13 cellular contexts compared by ENCODE assay signal in genomic region chr3:173913397-173913796, GRCh38.
DNase-seq lines count a peak whose midpoint lies in the region; ATAC-seq, FAIRE-seq and TF ChIP-seq lines count a peak whose summit lies in the region.
"Had no signal": no experiment of that assay in that cellular context is flagged by ENCODE, and none has a peak within 500 bp of the region (broad histone marks: within the 10 kb centered on the region; RNA-seq: fewer than 3 reads in every experiment).

No MANE protein-coding gene starts in this region.

- H3K27me3 ChIP-seq in SJCRH30 = no peaks in the 10 kb centered on the region
- no peaks in the 10 kb centered on the region for H3K27me3 ChIP-seq in endothelial cell of umbilical vein (ENCODE audit: control insufficient read depth in 2 of 2, insufficient read depth in 2 of 2, low read length in 2 of 2)

- H3K4me1 ChIP-seq in SJCRH30 = no peaks in the 10 kb centered on the region
- no peaks in the 10 kb centered on the region for H3K4me1 ChIP-seq in endothelial cell of umbilical vein (ENCODE audit: control insufficient read depth, extremely low read depth, insufficient read depth, low read length)

- no peaks in the 10 kb centered on the region for H3K9me1 ChIP-seq in endothelial cell of umbilical vein (replicated peaks; ENCODE audit: control insufficient read depth, extremely low read depth, insufficient read depth, low read length)

- dilution Hi-C loops in endothelial cell of umbilical vein (cut with MboI; ENCODE audit: extremely low pct_ligation_motif_present, low sequenced_read_pairs) = no loop called here

- H3K4me2 ChIP-seq in endothelial cell of umbilical vein (ENCODE audit: insufficient read depth, low read length) = no peak overlapping the region

- peak; percentile 71 for FAIRE-seq in H54 (lab: Jason Lieb, UNC)
- FAIRE-seq in endothelial cell of umbilical vein (lab: Jason Lieb, UNC) = no peak

- no peak for DNase-seq in H54 (ENCODE audit: insufficient read length, low spot score)
- peak; percentile 33 to 65 for DNase-seq in SJCRH30
- DNase-seq in endothelial cell of umbilical vein (ENCODE audit: low read depth, low spot score) = peak; percentile 63
- DNase-seq in myocyte (ENCODE audit: low read depth) = peak; percentile 9
- no peak for DNase-seq in HCEC 1CT
- no peak for DNase-seq in activated CD4-positive, alpha-beta T cell treated with anti-CD3 and anti-CD28 coated beads, Interleukin-2, amount 50 U/mL, for 4 hours
- DNase-seq: activated CD8-positive, alpha-beta memory T cell treated with anti-CD3 and anti-CD28 coated beads, Interleukin-2, amount 50 U/mL, for 48 hours; amniotic stem cell; immature natural killer cell; stimulated activated CD4-positive, alpha-beta T cell treated with anti-CD3 and anti-CD28 coated beads, Interleukin-1b, Interleukin-23, amount 100 ng/mL, for 48 hours; stimulated activated naive B cell treated with anti-CD40 and anti-IgM and Interleukin-4, amounts not matched to agents 10 μg/mL and 1 μg/mL and 100 μg/mL, for 72 hours had no signal

- H3K36me3 ChIP-seq in SJCRH30 = no peaks in the 10 kb centered on the region
- no peaks in the 10 kb centered on the region for H3K36me3 ChIP-seq in endothelial cell of umbilical vein (ENCODE audit: control insufficient read depth in 2 of 2, extremely low read depth in 1 of 2, insufficient read depth in 2 of 2, low read length in 2 of 2)

- H3K9me3 ChIP-seq in SJCRH30 (replicated peaks) = no peaks in the 10 kb centered on the region
- H3K9me3 ChIP-seq in endothelial cell of umbilical vein (replicated peaks; ENCODE audit: control insufficient read depth, insufficient read depth, low read length) = no peaks in the 10 kb centered on the region

- POLR2A ChIA-PET in endothelial cell of umbilical vein (lab: Charles Lee) = no interaction called here

- CTCF ChIA-PET in endothelial cell of umbilical vein (lab: Charles Lee) = interaction anchor here (0.8 to 1.5 kb wide), 3 partner anchors 9 to 20 kb away, joined by 3 read pairs; no protein-coding TSS in a partner anchor

- no peak for ATAC-seq in HG03108 (IDR thresholded peaks at IDR 0.05; ENCODE audit: unreplicated experiment)
- ATAC-seq in HG02938 (IDR thresholded peaks at IDR 0.05; ENCODE audit: unreplicated experiment) = no peak
- ATAC-seq: stimulated activated naive B cell treated with anti-CD40 and anti-IgM and Interleukin-4, amounts not matched to agents 10 μg/mL and 1 μg/mL and 100 μg/mL, for 72 hours had no signal

- intact Hi-C loops in endothelial cell of umbilical vein (cut with micrococcal nuclease) = no loop called here

- no peak overlapping the region for H2AFZ ChIP-seq in endothelial cell of umbilical vein (ENCODE audit: low read depth, low read length)

- no peaks in the 10 kb centered on the region for H4K20me1 ChIP-seq in endothelial cell of umbilical vein (replicated peaks; ENCODE audit: control insufficient read depth, extremely low read depth, insufficient read depth, low read length)

- no TSS peak for BruUV-seq in endothelial cell of umbilical vein (replicated peaks; lab: Mats Ljungman, UMichigan)

- H3K79me2 ChIP-seq in endothelial cell of umbilical vein (ENCODE audit: control insufficient read depth, insufficient read depth, low read length) = no peaks in the 10 kb centered on the region

- H3K4me3 ChIP-seq in SJCRH30 (no peak overlapping the region), endothelial cell of umbilical vein (replicated peaks in 1 of 3; ENCODE audit: insufficient read depth in 1 of 3, low read depth in 1 of 3, low read length in 3 of 3) (no peak overlapping the region)

- TF ChIP-seq CTCF in endothelial cell of umbilical vein (IDR thresholded peaks at IDR 0.05; ENCODE audit: extremely low read depth in 1 of 2, insufficient read depth in 1 of 2, low read depth in 1 of 2, low read length in 2 of 2) = no peak

- no peak overlapping the region for H3K9ac ChIP-seq in endothelial cell of umbilical vein (replicated peaks; ENCODE audit: extremely low read depth, insufficient read depth, low read length)

- TF ChIP-seq POLR2A in H54 (IDR thresholded peaks at IDR 0.05; ENCODE audit: low read depth, low read length) (no peak), endothelial cell of umbilical vein (IDR thresholded peaks at IDR 0.05; ENCODE audit: low read depth, low read length) (no peak)

- H3K27ac ChIP-seq in SJCRH30 (no peak overlapping the region), endothelial cell of umbilical vein (ENCODE audit: insufficient read depth, low read depth, low read length) (no peak overlapping the region)

TF ChIP-seq in endothelial cell of umbilical vein, 7 proteins besides CTCF, POLR2A, EP300 and RAD21:
- TF ChIP-seq JUN (IDR thresholded peaks at IDR 0.05; ENCODE audit: borderline replicate concordance, insufficient read depth, insufficient read length, low read depth) (no peak), EZH2 (IDR thresholded peaks at IDR 0.05; ENCODE audit: borderline replicate concordance, low read depth, low read length, severe bottlenecking) (no peak), MAX (IDR thresholded peaks at IDR 0.05; ENCODE audit: insufficient read depth, insufficient read length) (no peak), GATA2 (IDR thresholded peaks at IDR 0.05; ENCODE audit: insufficient read depth, insufficient read length, low read depth, low read length) (no peak), MYC (IDR thresholded peaks at IDR 0.05; ENCODE audit: low read depth, low read length) (no peak), FOS (IDR thresholded peaks at IDR 0.05; ENCODE audit: borderline replicate concordance, insufficient read depth, low read length) (no peak), POLR2AphosphoS5 (IDR thresholded peaks at IDR 0.05; ENCODE audit: insufficient read depth, low read depth, low read length) (no peak)

Comparison
In these comparisons a context has a peak if more than half of its experiments do, and no peak if none do; other contexts are left out.
1. DNase-seq: peak in SJCRH30 (2 of 2), endothelial cell of umbilical vein (single experiment) and myocyte (single experiment); none in H54 (single experiment), HCEC 1CT (single experiment) and activated CD4-positive, alpha-beta T cell treated with anti-CD3 and anti-CD28 coated beads, Interleukin-2, amount 50 U/mL, for 4 hours (0 of 2).